In the genomic region with DNA sequence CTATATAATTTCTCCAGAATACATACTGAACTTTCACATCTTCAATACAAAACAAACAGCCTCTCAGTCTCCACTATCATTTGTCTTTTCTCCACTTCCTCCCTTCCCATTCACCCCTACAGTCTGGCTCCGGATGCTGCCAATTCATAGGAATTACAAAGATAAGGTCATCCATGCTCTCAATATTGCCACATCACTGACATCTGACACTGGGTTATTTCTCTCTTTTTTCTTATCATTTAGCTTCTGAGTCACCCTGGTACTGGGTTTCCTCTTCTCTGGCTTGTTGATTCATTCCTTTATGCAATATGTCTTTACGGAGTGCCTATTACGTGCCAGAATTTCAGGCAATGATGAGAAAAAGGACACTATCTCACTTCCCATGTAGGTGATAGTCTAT, we compare ENCODE assay signal across 12 cellular contexts. TPM values are rescaled to one million over a fixed set of nuclear protein-coding genes. Genes with fewer than 3 reads are reported as not detected.
A peak's percentile ranks its signal among the peaks of the same experiment; 100 is the strongest.
DNase-seq lines count a peak whose midpoint lies in the region; ATAC-seq and TF ChIP-seq lines count a peak whose summit lies in the region.
"Had no signal": no experiment of that assay in that cellular context is flagged by ENCODE, and none has a peak within 500 bp of the region (broad histone marks: within the 10 kb centered on the region; RNA-seq: fewer than 3 reads in every experiment).

No MANE protein-coding gene starts in this region.

- peaks cover 32% of the 10 kb centered on the region for H3K4me1 Mint-ChIP-seq in activated CD4-positive, alpha-beta memory T cell treated with anti-CD3 and anti-CD28 coated beads, Interleukin-2, amount 10 ng/mL, durations not matched to agents 7 days and 5 days

- H3K4me3 ChIP-seq in HEK293 (ENCODE audit: low read depth, low read length): no peak overlapping the region
- H3K4me3 ChIP-seq in tibial artery: no peak overlapping the region
- H3K4me3 ChIP-seq in mucosa of descending colon: no peak overlapping the region
- H3K4me3 ChIP-seq: body of pancreas, thyroid gland had no signal

- TF ChIP-seq CTCF in HEK293 (tag by site-specific recombination; IDR thresholded peaks at IDR 0.05) (no peak), omental fat pad (IDR thresholded peaks at IDR 0.05) (no peak), tibial artery (IDR thresholded peaks at IDR 0.05) (no peak), mucosa of descending colon (IDR thresholded peaks at IDR 0.05) (no peak)

- peaks cover 10% of the 10 kb centered on the region for H3K27me3 Mint-ChIP-seq in activated CD4-positive, alpha-beta memory T cell treated with anti-CD3 and anti-CD28 coated beads, Interleukin-2, amount 10 ng/mL, durations not matched to agents 7 days and 5 days

- peaks cover 0 to 2% of the 10 kb centered on the region in 2 donors for H3K27me3 ChIP-seq in tibial artery
- H3K27me3 ChIP-seq: body of pancreas, thyroid gland had no signal

- CTCF ChIA-PET in HEK293 (lab: Yijun Ruan, JAX): no interaction called here
- CTCF ChIA-PET in activated CD4-positive, alpha-beta memory T cell treated with anti-CD3 and anti-CD28 coated beads, Interleukin-2, amount 10 ng/mL, durations not matched to agents 7 days and 5 days (lab: Charles Lee): interaction anchor here (1.7 to 4.1 kb wide), 2 partner anchors 9 to 30 kb away, joined by 4 to 69 read pairs; a partner anchor contains a TSS

- H3K27ac ChIP-seq in HEK293 (ENCODE audit: extremely low read depth, low read depth, low read length): no peak overlapping the region
- H3K27ac ChIP-seq in tibial artery: no peak overlapping the region
- H3K27ac ChIP-seq: body of pancreas, thyroid gland had no signal

- intact Hi-C loops in tibial artery (cut with DNase I; ENCODE audit: low total_unique reads): no loop called here
- intact Hi-C loops in mucosa of descending colon (cut with DNase I, micrococcal nuclease): no loop called here

- H3K27ac Mint-ChIP-seq in activated CD4-positive, alpha-beta memory T cell treated with anti-CD3 and anti-CD28 coated beads, Interleukin-2, amount 10 ng/mL, durations not matched to agents 7 days and 5 days: no peak overlapping the region

- ATAC-seq in omental fat pad (ENCODE audit: low FRiP score) (peak; percentile 58), mucosa of descending colon (no peak)
- ATAC-seq: body of pancreas, Right ventricle myocardium inferior had no signal

- no peaks in the 10 kb centered on the region for H3K9me3 ChIP-seq in HEK293 (ENCODE audit: control insufficient read depth, insufficient read depth, low read depth, low read length)
- H3K9me3 ChIP-seq in tibial artery: no peaks in the 10 kb centered on the region
- H3K9me3 ChIP-seq in mucosa of descending colon: no peaks in the 10 kb centered on the region
- H3K9me3 ChIP-seq: body of pancreas, thyroid gland had no signal

- POLR2A ChIA-PET in HEK293 (lab: Yijun Ruan, JAX): no interaction called here
- POLR2A ChIA-PET in activated CD4-positive, alpha-beta memory T cell treated with anti-CD3 and anti-CD28 coated beads, Interleukin-2, amount 10 ng/mL, durations not matched to agents 7 days and 5 days (lab: Charles Lee): interaction anchor here (0.9 to 8.0 kb wide), 3 partner anchors 9 to 30 kb away, joined by 4 to 136 read pairs (median 7); a partner anchor contains a TSS

- H3K4me1 ChIP-seq in HEK293 (ENCODE audit: control insufficient read depth, insufficient read depth, low read length) (no peaks in the 10 kb centered on the region), tibial artery (peaks cover 0 to 25% (median 18%) of the 10 kb centered on the region in 4 donors), mucosa of descending colon (ENCODE audit: low read depth) (peaks cover 16% of the 10 kb centered on the region)

- H3K9me3 Mint-ChIP-seq in activated CD4-positive, alpha-beta memory T cell treated with anti-CD3 and anti-CD28 coated beads, Interleukin-2, amount 10 ng/mL, durations not matched to agents 7 days and 5 days: no peaks in the 10 kb centered on the region

- H3K36me3 Mint-ChIP-seq in activated CD4-positive, alpha-beta memory T cell treated with anti-CD3 and anti-CD28 coated beads, Interleukin-2, amount 10 ng/mL, durations not matched to agents 7 days and 5 days (ENCODE audit: low read depth): peaks cover 19% of the 10 kb centered on the region

- peak; percentile 66 for DNase-seq in OCI-M2 (lab: John Stamatoyannopoulos, UW; ENCODE audit: unreplicated experiment)
- peak; percentile 54 for DNase-seq in dedifferentiated amniotic fluid mesenchymal stem cell (ENCODE audit: extremely low spot score)
- no peak for DNase-seq in omental fat pad (ENCODE audit: low spot score)
- DNase-seq in tibial artery: no peak
- no peak for DNase-seq in mucosa of descending colon
- no peak for DNase-seq in C1 segment of cervical spinal cord (lab: John Stamatoyannopoulos, UW)
- DNase-seq in activated CD4-positive, alpha-beta memory T cell treated with anti-CD3 and anti-CD28 coated beads, Interleukin-2, amount 10 ng/mL, durations not matched to agents 7 days and 5 days: no peak
- DNase-seq: body of pancreas; stimulated activated CD4-positive, alpha-beta T cell treated with anti-CD3 and anti-CD28 coated beads, Interleukin-4, amount 100 ng/mL, for 4 hours; thyroid gland had no signal

- H3K4me3 Mint-ChIP-seq in activated CD4-positive, alpha-beta memory T cell treated with anti-CD3 and anti-CD28 coated beads, Interleukin-2, amount 10 ng/mL, durations not matched to agents 7 days and 5 days: no peak overlapping the region

- H3K36me3 ChIP-seq in HEK293 (ENCODE audit: control insufficient read depth in 2 of 2, insufficient read depth in 1 of 2, low read length in 2 of 2) (peaks cover 0 to 8% of the 10 kb centered on the region in 2 experiments; a peak in 1 of 3 replicates), tibial artery (peaks cover 0 to 8% (median 0%) of the 10 kb centered on the region in 3 donors), mucosa of descending colon (ENCODE audit: low read depth) (peaks cover 6% of the 10 kb centered on the region)
- H3K36me3 ChIP-seq: thyroid gland had no signal

TF ChIP-seq in HEK293, 187 proteins besides CTCF, POLR2A, EP300 and RAD21:
- TF ChIP-seq ZBTB8A (tag by site-specific recombination; IDR thresholded peaks at IDR 0.05) (no peak), PRDM1 (tag by site-specific recombination; IDR thresholded peaks at IDR 0.05) (peak; percentile 53; the same call in 1 of the 2 replicates), YY1 (tag by site-specific recombination; IDR thresholded peaks at IDR 0.05) (no peak), ZNF121 (tag by site-specific recombination; IDR thresholded peaks at IDR 0.05) (no peak), ZNF350 (tag by site-specific recombination; IDR thresholded peaks at IDR 0.05) (no peak), ZNF10 (tag by site-specific recombination; IDR thresholded peaks at IDR 0.05) (no peak), ZNF292 (tag by site-specific recombination; IDR thresholded peaks at IDR 0.05; ENCODE audit: borderline replicate concordance, low read depth) (no peak), RBAK (tag by site-specific recombination; IDR thresholded peaks at IDR 0.05) (no peak), ZNF335 (tag by site-specific recombination; conservative IDR thresholded peaks at IDR 0.05) (peak; percentile 39; the same call in 1 of the 2 replicates), OVOL3 (tag by site-specific recombination; IDR thresholded peaks at IDR 0.05) (no peak), ZFP37 (tag by site-specific recombination; IDR thresholded peaks at IDR 0.05) (no peak), SETDB1 (IDR thresholded peaks at IDR 0.05; ENCODE audit: insufficient read length, low read length) (no peak)
- TF ChIP-seq, protein P1, sequence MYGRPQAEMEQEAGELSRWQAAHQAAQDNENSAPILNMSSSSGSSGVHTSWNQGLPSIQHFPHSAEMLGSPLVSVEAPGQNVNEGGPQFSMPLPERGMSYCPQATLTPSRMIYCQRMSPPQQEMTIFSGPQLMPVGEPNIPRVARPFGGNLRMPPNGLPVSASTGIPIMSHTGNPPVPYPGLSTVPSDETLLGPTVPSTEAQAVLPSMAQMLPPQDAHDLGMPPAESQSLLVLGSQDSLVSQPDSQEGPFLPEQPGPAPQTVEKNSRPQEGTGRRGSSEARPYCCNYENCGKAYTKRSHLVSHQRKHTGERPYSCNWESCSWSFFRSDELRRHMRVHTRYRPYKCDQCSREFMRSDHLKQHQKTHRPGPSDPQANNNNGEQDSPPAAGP (tag by site-specific recombination; IDR thresholded peaks at IDR 0.05): no peak

RNA-seq across cellular contexts. Expression of a gene that starts 3.1 kb away (rescaled TPM):
- total RNA-seq in omental fat pad: 10 to 100 TPM in 3 of 4 donors, 1 to 10 TPM in 1; 9.7 to 20.0 (median 15.2) TPM
- total RNA-seq in mucosa of descending colon: 10 to 100 TPM; 27.2 to 31.0 (median 29.3) TPM
- total RNA-seq in activated CD4-positive, alpha-beta memory T cell treated with anti-CD3 and anti-CD28 coated beads, Interleukin-2, amount 10 ng/mL, durations not matched to agents 7 days and 5 days: 10 to 100 TPM; 31.4 to 32.0 TPM

RNA-seq across cellular contexts. Expression of a gene that starts 9.2 kb away (rescaled TPM):
- 10 to 100 TPM; 25.5 to 40.8 (median 26.8) TPM for total RNA-seq in omental fat pad
- 10 to 100 TPM; 29.6 to 38.8 (median 38.3) TPM for total RNA-seq in mucosa of descending colon
- total RNA-seq in activated CD4-positive, alpha-beta memory T cell treated with anti-CD3 and anti-CD28 coated beads, Interleukin-2, amount 10 ng/mL, durations not matched to agents 7 days and 5 days: 10 to 100 TPM; 54.1 to 60.1 TPM

RNA-seq across cellular contexts. Expression of a gene that starts 30.0 kb away (rescaled TPM):
- total RNA-seq in omental fat pad (10 to 100 TPM; 18.4 to 30.6 (median 24.8) TPM), mucosa of descending colon (10 to 100 TPM; 26.7 to 51.7 (median 43.6) TPM)
- total RNA-seq in activated CD4-positive, alpha-beta memory T cell treated with anti-CD3 and anti-CD28 coated beads, Interleukin-2, amount 10 ng/mL, durations not matched to agents 7 days and 5 days: 10 to 100 TPM; 45.9 to 49.8 TPM

Comparison
In these comparisons a context has a peak if more than half of its experiments do, and no peak if none do; other contexts are left out.
1. DNase-seq: peak in OCI-M2 (single experiment) and dedifferentiated amniotic fluid mesenchymal stem cell (single experiment); none in omental fat pad (single experiment), tibial artery (0 of 2), mucosa of descending colon (0 of 3), C1 segment of cervical spinal cord (0 of 14) and activated CD4-positive, alpha-beta memory T cell treated with anti-CD3 and anti-CD28 coated beads, Interleukin-2, amount 10 ng/mL, durations not matched to agents 7 days and 5 days (single experiment).